In genomic region chr2:201233192-201234166, GRCh38 we compare ENCODE assay signal across 8 cellular contexts. TPM values are rescaled to one million over a fixed set of nuclear protein-coding genes. Genes with fewer than 3 reads are reported as not detected.
A peak's percentile ranks its signal among the peaks of the same experiment; 100 is the strongest.
DNase-seq lines count a peak whose midpoint lies in the region; ATAC-seq, FAIRE-seq and TF ChIP-seq lines count a peak whose summit lies in the region.

No MANE protein-coding gene starts in this region.

- ATAC-seq in GM18511 (IDR thresholded peaks at IDR 0.05; ENCODE audit: unreplicated experiment), result peak; percentile 91
- peak; percentile 91 for ATAC-seq in HG02870 (IDR thresholded peaks at IDR 0.05; ENCODE audit: unreplicated experiment)
- ATAC-seq in GM12878, result peak; percentile 92

- TF ChIP-seq RAD21 in GM12878 (IDR thresholded peaks at IDR 0.05; ENCODE audit: insufficient read depth, low read depth, low read length) (no peak), liver (IDR thresholded peaks at IDR 0.05) (peak; percentile 36 to 53)

- H3K9me3 ChIP-seq in GM12878 (replicated peaks; ENCODE audit: control insufficient read depth, insufficient read depth, low read length) (no peaks in the 10 kb centered on the region), liver (ENCODE audit: control insufficient read depth in 4 of 4, low read length in 3 of 4) (no peaks in the 10 kb centered on the region)

- in situ Hi-C loops in GM12878 (cut with MboI), result loop anchor here (5.0 kb wide), 1 partner anchor 326 kb away; no protein-coding TSS in a partner anchor

- peak overlapping the region; percentile 96 for H3K27ac Mint-ChIP-seq in T-helper 2 cell treated with Interferon-gamma antibody and Interleukin-4, amounts not matched to agents 5 μg/mL and 100 μg/mL, for 36 hours

- intact Hi-C loops in GM12878 (cut with micrococcal nuclease; ENCODE audit: unreplicated experiment), result loop anchor here (2.0 to 10.0 kb wide), 8 partner anchors 107 to 941 kb away; partner anchors contain the start of genes ALS2, NIF3L1, ORC2 and PPIL3

- H4K20me1 ChIP-seq in GM12878 (ENCODE audit: control insufficient read depth, insufficient read depth), result no peaks in the 10 kb centered on the region

- DNase-seq in NCI-H1436 (lab: John Stamatoyannopoulos, UW), result peak; percentile 90
- peak; percentile 88 for DNase-seq in T-helper 2 cell treated with Interferon-gamma antibody and Interleukin-4, amounts not matched to agents 5 μg/mL and 100 μg/mL, for 36 hours (ENCODE audit: low spot score)
- DNase-seq in GM12878 (ENCODE audit: low read depth, low spot score), result peak; percentile 91
- peak; percentile 57 to 73 for DNase-seq in stimulated activated CD8-positive, alpha-beta memory T cell treated with anti-CD3 and anti-CD28 coated beads, Interleukin-4, amount 100 ng/mL, for 1 hour (ENCODE audit: low read depth in 2 of 2, low spot score in 1 of 2)
- no peak for DNase-seq in AG20443 (ENCODE audit: low spot score)

- H3K4me1 ChIP-seq in GM12878 (ENCODE audit: control insufficient read depth, insufficient read depth, low read length) (peaks cover 16% of the 10 kb centered on the region), liver (ENCODE audit: control insufficient read depth in 4 of 4, insufficient read depth in 4 of 4, low read length in 3 of 4) (peaks cover 6 to 30% (median 24%) of the 10 kb centered on the region in 4 donors)

- WGBS in GM12878 (ENCODE audit: insufficient coverage, insufficient replicate concordance, low lambda C conversion rate, missing lambda C conversion rate), result under 1% methylated on average over 17 of the region's 17 CpGs
- WGBS in liver, result 29% methylated on average over 17 of the region's 17 CpGs

- peak overlapping the region; percentile 75 for H2AFZ ChIP-seq in GM12878 (ENCODE audit: control insufficient read depth, low read depth, low read length)

- BruUV-seq in GM12878 (replicated peaks; lab: Mats Ljungman, UMichigan), result TSS peak; percentile 83

- H3K4me3 ChIP-seq in GM12878, result peak overlapping the region; percentile 96
- H3K4me3 ChIP-seq in liver (ENCODE audit: low read depth in 1 of 3, low read length in 3 of 3), result peak overlapping the region; percentile 61 to 95 (median 82)

- 0 out of 4 replicates have a peak, but pooled peaks of 1 of the 2 experiments have one; percentile 20 for TF ChIP-seq EP300 in GM12878 (IDR thresholded peaks at IDR 0.05; ENCODE audit: borderline replicate concordance in 1 of 2, control insufficient read depth in 1 of 2, low read depth in 2 of 2, low read length in 2 of 2)

- RAD21 ChIA-PET in GM12878 (lab: Charles Lee; ENCODE audit: unreplicated experiment), result interaction anchor here (0.7 to 4.6 kb wide), 29 partner anchors 10 to 419 kb away, joined by 3 to 279 read pairs (median 16); partner anchors contain the start of genes CASP10, CASP8, NDUFB3 and NIF3L1

- POLR2A ChIA-PET in GM12878 (lab: Charles Lee), result interaction anchor here (0.6 to 3.2 kb wide), 23 partner anchors 10 to 768 kb away, joined by 3 to 69 read pairs (median 4); partner anchors contain the start of genes CASP10, CASP8, CLK1 and NIF3L1

- H3K9me3 Mint-ChIP-seq in T-helper 2 cell treated with Interferon-gamma antibody and Interleukin-4, amounts not matched to agents 5 μg/mL and 100 μg/mL, for 36 hours, result no peaks in the 10 kb centered on the region

- peak; percentile 90 for TF ChIP-seq POLR2A in GM12878 (IDR thresholded peaks at IDR 0.05; ENCODE audit: low read depth, low read length)

- CTCF ChIA-PET in GM12878 (lab: Yijun Ruan, JAX), result interaction anchor here (0.6 to 4.6 kb wide), 40 partner anchors 9 to 772 kb away, joined by 3 to 390 read pairs (median 12); partner anchors contain the start of genes ALS2, CASP10, CASP8 and CFLAR

- H3K79me2 ChIP-seq in GM12878 (ENCODE audit: control insufficient read depth, insufficient read depth, low read length), result peaks cover 35% of the 10 kb centered on the region

- no peaks in the 10 kb centered on the region for H3K27me3 Mint-ChIP-seq in T-helper 2 cell treated with Interferon-gamma antibody and Interleukin-4, amounts not matched to agents 5 μg/mL and 100 μg/mL, for 36 hours (ENCODE audit: low read depth)

- H3K4me2 ChIP-seq in GM12878 (ENCODE audit: control insufficient read depth, insufficient read depth), result peak overlapping the region; percentile 67

- SMC1A ChIA-PET in GM12878 (lab: Charles Lee; ENCODE audit: uncharacterized antibody, unreplicated experiment), result interaction anchor here (0.6 to 4.6 kb wide), 40 partner anchors 9 to 1005 kb away, joined by 3 to 285 read pairs (median 6); partner anchors contain the start of genes CASP10, CASP8, FLACC1 and NIF3L1

- peaks cover 33% of the 10 kb centered on the region for H3K36me3 Mint-ChIP-seq in T-helper 2 cell treated with Interferon-gamma antibody and Interleukin-4, amounts not matched to agents 5 μg/mL and 100 μg/mL, for 36 hours (ENCODE audit: low read depth)

- H3K9ac ChIP-seq in GM12878 (ENCODE audit: control insufficient read depth, insufficient read depth, low read length) (peak overlapping the region; percentile 62), liver (ENCODE audit: low read depth in 1 of 2, low read length in 2 of 2) (peak overlapping the region; percentile 57 to 80)

- H3K27me3 ChIP-seq in GM12878 (replicated peaks in 1 of 2; ENCODE audit: control insufficient read depth in 2 of 2, insufficient read depth in 2 of 2, low read length in 1 of 2) (no peaks in the 10 kb centered on the region), liver (ENCODE audit: control insufficient read depth in 4 of 4, insufficient read depth in 4 of 4, low read length in 3 of 4) (no peaks in the 10 kb centered on the region)

- H3K27ac ChIP-seq in GM12878 (ENCODE audit: control insufficient read depth, insufficient read depth), result peak overlapping the region; percentile 88
- H3K27ac ChIP-seq in liver (ENCODE audit: low read depth in 1 of 2, low read length in 2 of 2), result peak overlapping the region; percentile 83 to 87

- peaks cover 53% of the 10 kb centered on the region for H3K4me1 Mint-ChIP-seq in T-helper 2 cell treated with Interferon-gamma antibody and Interleukin-4, amounts not matched to agents 5 μg/mL and 100 μg/mL, for 36 hours (ENCODE audit: low read depth)

- peak overlapping the region; percentile 91 for H3K4me3 Mint-ChIP-seq in T-helper 2 cell treated with Interferon-gamma antibody and Interleukin-4, amounts not matched to agents 5 μg/mL and 100 μg/mL, for 36 hours

- TF ChIP-seq CTCF in GM12878 (IDR thresholded peaks at IDR 0.05 in 2 of 3, conservative IDR thresholded peaks at IDR 0.05 in 1 of 3; ENCODE audit: control insufficient read depth in 2 of 3, extremely low read depth in 1 of 3, insufficient read depth in 1 of 3, low read depth in 3 of 3, low read length in 3 of 3), result 0 out of 6 replicates have a peak, but pooled peaks of 1 of the 3 experiments have one; percentile 6
- TF ChIP-seq CTCF in liver (IDR thresholded peaks at IDR 0.05; ENCODE audit: low read depth, low read length, missing input control), result no peak

- peak; percentile 84 for FAIRE-seq in GM12878 (lab: Jason Lieb, UNC)

- H3K36me3 ChIP-seq in GM12878 (ENCODE audit: control insufficient read depth in 2 of 2, insufficient read depth in 2 of 2, low read length in 1 of 2) (peaks cover 0 to 6% of the 10 kb centered on the region in 2 experiments; a peak in 2 of 4 replicates), liver (ENCODE audit: control insufficient read depth in 4 of 4, insufficient read depth in 3 of 4, low read depth in 1 of 4, low read length in 3 of 4) (no peaks in the 10 kb centered on the region)

TF ChIP-seq in liver, 16 proteins besides CTCF, POLR2A, EP300 and RAD21 (continues in another document):
- no peak for TF ChIP-seq NR2F2 (IDR thresholded peaks at IDR 0.05)
- TF ChIP-seq MAX (IDR thresholded peaks at IDR 0.05), result peak; percentile 69
- TF ChIP-seq FOXA2 (IDR thresholded peaks at IDR 0.05), result no peak

RNA-seq across cellular contexts. Expression of gene CASP8, which starts 26.9 kb away (rescaled TPM):
- total RNA-seq in GM12878 (2013; cell fraction: nucleolus; rRNA removed), result 92.2 and 99.0 TPM in 2 replicates
- total RNA-seq in GM12878 (2014; rRNA removed) (43.0 and 48.4 TPM in 2 replicates), GM12878 (2014; rRNA removed; fragmentation: Illumina TruSeq; extraction: Trizol) (53.1 and 57.7 TPM in 2 replicates), GM12878 (2021) (34.6 and 36.8 TPM in 2 replicates), liver (10 to 100 TPM; 12.2 to 15.1 TPM)
- 17.8 TPM for polyA plus RNA-seq in GM12878 (2011; ENCODE audit: low read depth)
- polyA plus RNA-seq in GM12878 (2011; rRNA removed) (31.1 and 42.1 TPM in 2 replicates), GM12878 (2014; fragmentation: Illumina TruSeq; extraction: Trizol) (54.1 and 66.4 TPM in 2 replicates), GM12878 (2014; fragmentation: Nextera tagmentation; extraction: Ambion mirVana) (10 to 100 TPM; 18.6 to 22.3 TPM), GM12878 (2014; rRNA removed) (36.4 and 46.4 TPM in 2 replicates), GM12878 (2016; fragmentation: Nextera tagmentation; extraction: Ambion mirVana) (10 to 100 TPM; 37.5 to 42.4 TPM), liver (1 to 10 TPM; 4.5 to 5.2 TPM)
- polyA plus RNA-seq in GM12878 (2011; cell fraction: cytosol; rRNA removed), result 16.9 and 20.5 TPM in 2 replicates
- polyA plus RNA-seq in GM12878 (2011; cell fraction: nucleus; rRNA removed), result 26.6 and 31.5 TPM in 2 replicates
- polyA plus RNA-seq in GM12878 (2012), result 11.3 and 12.5 TPM in 2 replicates
- polyA minus RNA-seq in GM12878 (2011; rRNA and poly(A)+ RNA removed), result 21.1 and 24.3 TPM in 2 replicates
- 11.7 and 12.3 TPM in 2 replicates for polyA minus RNA-seq in GM12878 (2011; cell fraction: cytosol; rRNA and poly(A)+ RNA removed)
- 17.3 and 21.4 TPM in 2 replicates for polyA minus RNA-seq in GM12878 (2011; cell fraction: nucleus; rRNA and poly(A)+ RNA removed)

RNA-seq across cellular contexts. Expression of gene CASP10, which starts 50.5 kb away (rescaled TPM):
- total RNA-seq in GM12878 (2013; cell fraction: nucleolus; rRNA removed), result 61.5 and 63.7 TPM in 2 replicates
- total RNA-seq in GM12878 (2014; rRNA removed), result 12.8 and 13.1 TPM in 2 replicates
- 12.8 and 13.3 TPM in 2 replicates for total RNA-seq in GM12878 (2014; rRNA removed; fragmentation: Illumina TruSeq; extraction: Trizol)
- 11.2 and 12.4 TPM in 2 replicates for total RNA-seq in GM12878 (2021)
- 2.8 TPM for polyA plus RNA-seq in GM12878 (2011; ENCODE audit: low read depth)
- polyA plus RNA-seq in GM12878 (2011; rRNA removed), result 14.1 and 17.9 TPM in 2 replicates
- 8.3 and 9.7 TPM in 2 replicates for polyA plus RNA-seq in GM12878 (2011; cell fraction: cytosol; rRNA removed)
- 8.6 and 10.8 TPM in 2 replicates for polyA plus RNA-seq in GM12878 (2011; cell fraction: nucleus; rRNA removed)
- polyA plus RNA-seq in GM12878 (2012), result 2.5 and 2.7 TPM in 2 replicates
- polyA plus RNA-seq in GM12878 (2014; fragmentation: Illumina TruSeq; extraction: Trizol), result 11.5 and 14.8 TPM in 2 replicates
- polyA plus RNA-seq in GM12878 (2014; fragmentation: Nextera tagmentation; extraction: Ambion mirVana), result 1 to 10 TPM; 7.5 to 9.5 TPM
- polyA plus RNA-seq in GM12878 (2014; rRNA removed), result 9.8 and 10.1 TPM in 2 replicates
- polyA plus RNA-seq in GM12878 (2016; fragmentation: Nextera tagmentation; extraction: Ambion mirVana), result 1 to 10 TPM; 7.2 to 9.1 TPM
- polyA minus RNA-seq in GM12878 (2011; rRNA and poly(A)+ RNA removed), result 15.7 and 18.5 TPM in 2 replicates
- polyA minus RNA-seq in GM12878 (2011; cell fraction: cytosol; rRNA and poly(A)+ RNA removed), result 4.1 and 6.7 TPM in 2 replicates
- polyA minus RNA-seq in GM12878 (2011; cell fraction: nucleus; rRNA and poly(A)+ RNA removed), result 7.4 and 9.2 TPM in 2 replicates
- total RNA-seq in liver, result 10 to 100 TPM in 1 of 2 donors, 1 to 10 TPM in 1; 8.7 to 13.6 TPM
- 1 to 10 TPM; 2.2 to 2.6 TPM for polyA plus RNA-seq in liver
